ENCODE assay signal across 8 cellular contexts in genomic region chr2:85728883-85729824, GRCh38. TPM values are rescaled to one million over a fixed set of nuclear protein-coding genes. Genes with fewer than 3 reads are reported as not detected.
A peak's percentile ranks its signal among the peaks of the same experiment; 100 is the strongest.
DNase-seq lines count a peak whose midpoint lies in the region; ATAC-seq, FAIRE-seq and TF ChIP-seq lines count a peak whose summit lies in the region.

No MANE protein-coding gene starts in this region.

- H3K4me1 ChIP-seq in HEK293 (ENCODE audit: control insufficient read depth, insufficient read depth, low read length), result peaks cover 2% of the 10 kb centered on the region
- no peaks in the 10 kb centered on the region; the same call in 1 of the 2 replicates for H3K4me1 ChIP-seq in GM12878 (ENCODE audit: control insufficient read depth, insufficient read depth, low read length)
- no peaks in the 10 kb centered on the region for H3K4me1 ChIP-seq in smooth muscle cell (ENCODE audit: low read depth)

- no peaks in the 10 kb centered on the region for H3K79me2 ChIP-seq in GM12878 (ENCODE audit: control insufficient read depth, insufficient read depth, low read length)
- no peaks in the 10 kb centered on the region for H3K79me2 ChIP-seq in smooth muscle cell (ENCODE audit: low read depth)

- no TSS peak for BruUV-seq in GM12878 (replicated peaks; lab: Mats Ljungman, UMichigan)

- H3K4me3 ChIP-seq in HEK293 (ENCODE audit: low read depth, low read length) (no peak overlapping the region), GM12878 (no peak overlapping the region), smooth muscle cell (no peak overlapping the region)

- TF ChIP-seq CTCF in HEK293 (tag by site-specific recombination; IDR thresholded peaks at IDR 0.05) (peak; percentile 93), GM12878 (IDR thresholded peaks at IDR 0.05 in 2 of 3, conservative IDR thresholded peaks at IDR 0.05 in 1 of 3; ENCODE audit: control insufficient read depth in 2 of 3, extremely low read depth in 1 of 3, insufficient read depth in 1 of 3, low read depth in 3 of 3, low read length in 3 of 3) (peak; percentile 96 to 99 (median 99); a peak in 5 of 6 replicates), smooth muscle cell (IDR thresholded peaks at IDR 0.05; ENCODE audit: borderline replicate concordance, insufficient read depth, poor library complexity, severe bottlenecking) (peak; percentile 96)

- POLR2A ChIA-PET in HEK293 (lab: Yijun Ruan, JAX) (interaction anchor here (1.1 kb wide), 1 partner anchor 85 kb away, joined by 3 read pairs; no protein-coding TSS in a partner anchor), GM12878 (lab: Charles Lee) (interaction anchor here (0.6 to 1.3 kb wide), 4 partner anchors 16 to 98 kb away, joined by 3 to 6 read pairs (median 3); no protein-coding TSS in a partner anchor)

- ATAC-seq in GM12878 (peak; percentile 98), GM21528 (IDR thresholded peaks at IDR 0.05; ENCODE audit: low FRiP score, unreplicated experiment) (no peak)

- H3K36me3 ChIP-seq in HEK293 (ENCODE audit: control insufficient read depth in 2 of 2, insufficient read depth in 1 of 2, low read length in 2 of 2) (no peaks in the 10 kb centered on the region), GM12878 (ENCODE audit: control insufficient read depth in 2 of 2, insufficient read depth in 2 of 2, low read length in 1 of 2) (no peaks in the 10 kb centered on the region), smooth muscle cell (ENCODE audit: low read depth) (no peaks in the 10 kb centered on the region)

- CTCF ChIA-PET in HEK293 (lab: Yijun Ruan, JAX) (interaction anchor here (0.6 to 2.5 kb wide), 56 partner anchors 8 to 496 kb away, joined by 3 to 141 read pairs (median 5); partner anchors contain the start of gene ATOH8), GM12878 (lab: Yijun Ruan, JAX) (interaction anchor here (0.6 to 2.5 kb wide), 51 partner anchors 8 to 350 kb away, joined by 3 to 234 read pairs (median 6); partner anchors contain the start of gene ST3GAL5)

- FAIRE-seq in TTC549 (lab: Jason Lieb, UNC), result peak; percentile 33
- peak; percentile 88 for FAIRE-seq in GM12878 (lab: Jason Lieb, UNC)

- peak; percentile 94 for TF ChIP-seq RAD21 in GM12878 (IDR thresholded peaks at IDR 0.05; ENCODE audit: insufficient read depth, low read depth, low read length)

- H3K4me2 ChIP-seq in GM12878 (ENCODE audit: control insufficient read depth, insufficient read depth) (no peak overlapping the region), smooth muscle cell (peak overlapping the region; percentile 59)

- DNase-seq in DMS79 treated with DMSO at 0.1 percent for 48 hours (lab: John Stamatoyannopoulos, UW) (peak; percentile 74), NCI-H1930 (lab: John Stamatoyannopoulos, UW) (peak; percentile 17 to 70), GM12878 (ENCODE audit: low read depth, low spot score) (no peak), iPS DF 4.7 (ENCODE audit: extremely low read depth, low spot score) (peak; percentile 28), smooth muscle cell (lab: John Stamatoyannopoulos, UW; ENCODE audit: unreplicated experiment) (peak; percentile 74)

- H3F3A ChIP-seq in smooth muscle cell (ENCODE audit: low read depth), result no peaks in the 10 kb centered on the region

- TF ChIP-seq POLR2A in GM12878 (IDR thresholded peaks at IDR 0.05; ENCODE audit: low read depth, low read length), result no peak

- intact Hi-C loops in GM12878 (cut with micrococcal nuclease; ENCODE audit: unreplicated experiment), result loop anchor here (1.0 to 5.0 kb wide), 3 partner anchors 52 to 351 kb away; no protein-coding TSS in a partner anchor

- in situ Hi-C loops in GM12878 (cut with MboI), result loop anchor here (10.0 kb wide), 1 partner anchor 86 kb away; no protein-coding TSS in a partner anchor

- H4K20me1 ChIP-seq in GM12878 (ENCODE audit: control insufficient read depth, insufficient read depth), result no peaks in the 10 kb centered on the region
- H4K20me1 ChIP-seq in smooth muscle cell (ENCODE audit: low read depth), result no peaks in the 10 kb centered on the region

- RAD21 ChIA-PET in GM12878 (lab: Charles Lee; ENCODE audit: unreplicated experiment), result interaction anchor here (0.7 to 2.5 kb wide), 34 partner anchors 9 to 350 kb away, joined by 3 to 116 read pairs (median 5); partner anchors contain the start of gene ATOH8

- H3K9ac ChIP-seq in GM12878 (ENCODE audit: control insufficient read depth, insufficient read depth, low read length) (no peak overlapping the region), smooth muscle cell (ENCODE audit: low read depth) (no peak overlapping the region)

- H3K9me3 ChIP-seq in HEK293 (ENCODE audit: control insufficient read depth, insufficient read depth, low read depth, low read length) (no peaks in the 10 kb centered on the region), GM12878 (replicated peaks; ENCODE audit: control insufficient read depth, insufficient read depth, low read length) (no peaks in the 10 kb centered on the region), smooth muscle cell (replicated peaks; ENCODE audit: low read depth) (no peaks in the 10 kb centered on the region)

- whole genome bisulfite sequencing in GM12878 (ENCODE audit: insufficient coverage, insufficient replicate concordance, low lambda C conversion rate, missing lambda C conversion rate), result 29% methylated on average over 26 of the region's 26 CpGs
- whole genome bisulfite sequencing in smooth muscle cell (ENCODE audit: low lambda C conversion rate), result 43% methylated on average over 26 of the region's 26 CpGs

- no peaks in the 10 kb centered on the region for H3K27me3 ChIP-seq in GM12878 (replicated peaks in 1 of 2; ENCODE audit: control insufficient read depth in 2 of 2, insufficient read depth in 2 of 2, low read length in 1 of 2)
- H3K27me3 ChIP-seq in smooth muscle cell (ENCODE audit: low read depth), result no peaks in the 10 kb centered on the region

- no peak overlapping the region for H2AFZ ChIP-seq in GM12878 (ENCODE audit: control insufficient read depth, low read depth, low read length)
- H2AFZ ChIP-seq in smooth muscle cell (ENCODE audit: low read depth), result no peak overlapping the region

- H3K27ac ChIP-seq in HEK293 (ENCODE audit: extremely low read depth, low read depth, low read length) (no peak overlapping the region), GM12878 (ENCODE audit: control insufficient read depth, insufficient read depth) (no peak overlapping the region), smooth muscle cell (ENCODE audit: low read depth) (no peak overlapping the region)

- SMC1A ChIA-PET in GM12878 (lab: Charles Lee; ENCODE audit: uncharacterized antibody, unreplicated experiment), result interaction anchor here (0.7 to 2.5 kb wide), 34 partner anchors 10 to 447 kb away, joined by 3 to 106 read pairs (median 4); partner anchors contain the start of gene ST3GAL5

- no peak for TF ChIP-seq EP300 in GM12878 (IDR thresholded peaks at IDR 0.05; ENCODE audit: borderline replicate concordance in 1 of 2, control insufficient read depth in 1 of 2, low read depth in 2 of 2, low read length in 2 of 2)

TF ChIP-seq in GM12878, 131 proteins besides CTCF, POLR2A, EP300 and RAD21 (continues in another document):
- TF ChIP-seq JUNB (IDR thresholded peaks at IDR 0.05), result no peak
- 0 out of 2 replicates have a peak, but pooled peaks have one; percentile 18 for TF ChIP-seq SMARCA5 (IDR thresholded peaks at IDR 0.05)
- peak; percentile 81; the same call in 1 of the 2 replicates for TF ChIP-seq ESRRA (IDR thresholded peaks at IDR 0.05; ENCODE audit: low read length)
- peak; percentile 97 for TF ChIP-seq SMC3 (IDR thresholded peaks at IDR 0.05; ENCODE audit: borderline replicate concordance, low read length)

RNA-seq across cellular contexts. Expression of gene ATOH8, which starts 24.6 kb away (rescaled TPM):
- 0.56 and 1.6 TPM in 2 replicates for total RNA-seq in GM12878 (2013; cell fraction: nucleolus; rRNA removed)
- not detected in 2 replicates for total RNA-seq in GM12878 (2014; rRNA removed)
- 0.09 TPM in 1 of 2 replicates, not detected in the other for total RNA-seq in GM12878 (2014; rRNA removed; fragmentation: Illumina TruSeq; extraction: Trizol)
- 0.21 TPM in 1 of 2 replicates, not detected in the other for total RNA-seq in GM12878 (2021)
- not detected for polyA plus RNA-seq in GM12878 (2011; ENCODE audit: low read depth)
- polyA plus RNA-seq in GM12878 (2011; rRNA removed), result 0.39 and 0.60 TPM in 2 replicates
- polyA plus RNA-seq in GM12878 (2011; cell fraction: cytosol; rRNA removed), result 0.72 and 1.0 TPM in 2 replicates
- polyA plus RNA-seq in GM12878 (2011; cell fraction: nucleus; rRNA removed), result 1.6 and 1.7 TPM in 2 replicates
- polyA plus RNA-seq in GM12878 (2012), result 0.07 TPM in 1 of 2 replicates, not detected in the other
- not detected in 2 replicates for polyA plus RNA-seq in GM12878 (2014; fragmentation: Illumina TruSeq; extraction: Trizol)
- under 1 TPM in 1 of 2 experiments, not detected in 1; 0.03 TPM for polyA plus RNA-seq in GM12878 (2014; fragmentation: Nextera tagmentation; extraction: Ambion mirVana)
- not detected in 2 replicates for polyA plus RNA-seq in GM12878 (2014; rRNA removed)
- polyA plus RNA-seq in GM12878 (2016; fragmentation: Nextera tagmentation; extraction: Ambion mirVana), result not detected
- 1.0 and 1.4 TPM in 2 replicates for polyA minus RNA-seq in GM12878 (2011; rRNA and poly(A)+ RNA removed)
- polyA minus RNA-seq in GM12878 (2011; cell fraction: cytosol; rRNA and poly(A)+ RNA removed), result 0.31 and 1.2 TPM in 2 replicates
- polyA minus RNA-seq in GM12878 (2011; cell fraction: nucleus; rRNA and poly(A)+ RNA removed), result 0.48 and 0.86 TPM in 2 replicates
- total RNA-seq in smooth muscle cell, result 5.2 and 6.5 TPM in 2 replicates
- 4.6 and 5.2 TPM in 2 replicates for polyA plus RNA-seq in smooth muscle cell

RNA-seq across cellular contexts. Expression of gene GNLY, which starts 35.0 kb away (rescaled TPM):
- not detected in 2 replicates for total RNA-seq in GM12878 (2013; cell fraction: nucleolus; rRNA removed)
- total RNA-seq in GM12878 (2014; rRNA removed) (not detected in 2 replicates), GM12878 (2014; rRNA removed; fragmentation: Illumina TruSeq; extraction: Trizol) (0.18 TPM in 1 of 2 replicates, not detected in the other), GM12878 (2021) (not detected in 2 replicates), smooth muscle cell (not detected in 2 replicates)
- polyA plus RNA-seq in GM12878 (2011; ENCODE audit: low read depth), result not detected
- polyA plus RNA-seq in GM12878 (2011; rRNA removed) (0.40 and 0.42 TPM in 2 replicates), GM12878 (2014; fragmentation: Illumina TruSeq; extraction: Trizol) (not detected in 2 replicates), GM12878 (2014; fragmentation: Nextera tagmentation; extraction: Ambion mirVana) (not detected), GM12878 (2014; rRNA removed) (not detected in 2 replicates), GM12878 (2016; fragmentation: Nextera tagmentation; extraction: Ambion mirVana) (not detected), smooth muscle cell (not detected in 2 replicates)
- polyA plus RNA-seq in GM12878 (2011; cell fraction: cytosol; rRNA removed), result 0.50 and 0.79 TPM in 2 replicates
- polyA plus RNA-seq in GM12878 (2011; cell fraction: nucleus; rRNA removed), result 0.67 and 0.99 TPM in 2 replicates
- 0.23 and 0.27 TPM in 2 replicates for polyA plus RNA-seq in GM12878 (2012)
- 1.2 TPM in 1 of 2 replicates, not detected in the other for polyA minus RNA-seq in GM12878 (2011; rRNA and poly(A)+ RNA removed)
- not detected in 2 replicates for polyA minus RNA-seq in GM12878 (2011; cell fraction: cytosol; rRNA and poly(A)+ RNA removed)
- 0.29 and 0.48 TPM in 2 replicates for polyA minus RNA-seq in GM12878 (2011; cell fraction: nucleus; rRNA and poly(A)+ RNA removed)
